In the genomic region with DNA sequence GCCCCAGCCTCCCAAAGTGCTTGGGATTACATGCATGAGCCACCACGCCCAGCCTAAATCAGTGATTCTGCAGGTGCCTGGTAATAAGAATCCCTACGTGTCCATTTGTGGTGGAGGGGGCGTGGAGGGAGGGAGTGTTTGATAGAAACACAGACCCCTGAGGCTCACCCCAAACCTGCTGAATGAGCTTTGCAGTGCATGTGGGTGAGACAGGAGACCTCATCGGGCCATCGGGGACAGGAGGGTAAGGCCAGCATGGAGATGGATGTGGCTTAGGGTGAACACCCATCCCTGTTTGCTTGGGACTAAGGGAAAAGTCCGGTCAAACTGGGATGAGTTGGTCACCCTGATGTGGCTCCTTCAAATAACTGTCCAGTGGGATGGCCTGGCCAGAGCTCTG, we compare ENCODE assay signal across 19 cellular contexts.
"Had no signal": no experiment of that assay in that cellular context is flagged by ENCODE, and none has a peak within 500 bp of the region (broad histone marks: within the 10 kb centered on the region; RNA-seq: fewer than 3 reads in every experiment).

No MANE protein-coding gene starts in this region.

- H3K9ac ChIP-seq: KMS-11 had no signal

- H3K4me3 ChIP-seq: K562, SJSA1, SK-N-MC had no signal

- H3K36me3 ChIP-seq: SJSA1 had no signal

- H3K4me1 ChIP-seq: SJSA1 had no signal

- H3K27ac ChIP-seq: HL-60, KMS-11, SJSA1, SK-N-MC had no signal

- H3K4me2 ChIP-seq: KMS-11 had no signal

- ATAC-seq: K562 had no signal

- DNase-seq: Kasumi-1, MM.1S, NCI-H1436, NCI-H187, NCI-H2081 treated with DMSO at 0.1 percent for 48 hours, NCI-H2171, NCI-H226, NCI-H446, NCI-H510A, NCI-H524 treated with DMSO at 0.1 percent for 48 hours, NCI-H774, Right ventricle myocardium superior, RPMI8226, SIG-M5 had no signal
